Comparison of ENCODE assay signal across 8 cellular contexts in the genomic region with DNA sequence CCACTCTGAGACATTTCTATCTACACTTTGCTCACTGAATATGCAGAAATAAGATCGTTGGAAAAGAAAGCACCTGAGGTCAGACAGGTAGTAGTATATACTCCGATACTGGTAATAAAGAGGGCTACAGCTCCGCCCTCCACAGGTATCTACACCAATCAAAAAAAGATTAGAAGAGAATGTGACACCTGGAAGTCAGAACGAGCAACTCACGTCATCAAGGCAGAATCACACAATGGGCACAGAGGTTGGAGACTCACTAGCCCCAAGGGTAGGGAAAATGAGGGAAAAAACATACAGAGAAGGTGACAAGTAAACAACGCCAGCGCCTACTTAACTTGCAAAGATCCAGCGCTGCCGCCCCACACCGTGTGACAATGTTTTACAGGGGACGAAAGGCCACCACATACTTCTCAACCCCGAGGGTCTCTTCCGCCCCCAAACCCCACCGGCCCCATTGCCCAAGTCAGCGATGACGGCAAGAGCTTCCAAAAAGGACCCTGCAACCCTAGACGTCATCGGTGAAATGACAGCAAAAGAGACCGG. TPM values are rescaled to one million over a fixed set of nuclear protein-coding genes. Genes with fewer than 3 reads are reported as not detected.
DNase-seq lines count a peak whose midpoint lies in the region; ATAC-seq and TF ChIP-seq lines count a peak whose summit lies in the region.

No MANE protein-coding gene starts in this region.

- H3K4me3 Mint-ChIP-seq in nephron progenitor cell, result peak overlapping the region; percentile 95

- DNase-seq in AG09309 (ENCODE audit: low read depth), result no peak
- peak; percentile 27 for DNase-seq in NCI-H226
- DNase-seq in activated T-helper 1 cell treated with Interleukin-2 at 50 U/mL for 16 hours (ENCODE audit: low read depth), result peak; percentile 8
- peak; percentile 35 for DNase-seq in fibroblast of the aortic adventitia (ENCODE audit: low read depth)
- DNase-seq in nephron progenitor cell, result no peak
- no peak for DNase-seq in NCI-H446 treated with DMSO at 0.1 percent for 48 hours (lab: John Stamatoyannopoulos, UW)

- H3K27me3 Mint-ChIP-seq in nephron progenitor cell (ENCODE audit: low read depth, poor library complexity), result no peaks in the 10 kb centered on the region

- peak; percentile 24 for ATAC-seq in GM18505 (IDR thresholded peaks at IDR 0.05; ENCODE audit: unreplicated experiment)
- peak; percentile 22 for ATAC-seq in HG03060 (IDR thresholded peaks at IDR 0.05; ENCODE audit: low read depth, unreplicated experiment)

- no peaks in the 10 kb centered on the region for H3K36me3 Mint-ChIP-seq in nephron progenitor cell (ENCODE audit: low read depth)

- TF ChIP-seq CTCF in AG09309 (IDR thresholded peaks at IDR 0.05; ENCODE audit: control insufficient read depth, insufficient read depth, low read depth, low read length, missing control alignments) (no peak), fibroblast of the aortic adventitia (IDR thresholded peaks at IDR 0.05; ENCODE audit: insufficient read depth, low read length) (no peak), nephron progenitor cell (IDR thresholded peaks at IDR 0.05) (no peak)

- peak overlapping the region; percentile 83 for H3K4me3 ChIP-seq in AG09309 (ENCODE audit: control insufficient read depth, low read depth, low read length)
- peak overlapping the region; percentile 71 for H3K4me3 ChIP-seq in fibroblast of the aortic adventitia (ENCODE audit: low read depth, low read length)

- H3K4me1 Mint-ChIP-seq in nephron progenitor cell, result peaks cover 32% of the 10 kb centered on the region

- H3K9me3 Mint-ChIP-seq in nephron progenitor cell, result peaks cover 10% of the 10 kb centered on the region

- peak; percentile 24 for TF ChIP-seq POLR2A in GM18505 (IDR thresholded peaks at IDR 0.05; ENCODE audit: borderline replicate concordance, extremely low read depth, insufficient read depth, insufficient read length)

- H3K27ac Mint-ChIP-seq in nephron progenitor cell, result peak overlapping the region; percentile 98

RNA-seq across cellular contexts. Expression of a gene that starts 0.7 kb away (rescaled TPM):
- total RNA-seq in fibroblast of the aortic adventitia (ENCODE audit: low replicate concordance), result 25.7 and 47.6 TPM in 2 replicates

Comparison
In these comparisons a context has a peak if more than half of its experiments do, and no peak if none do; other contexts are left out.
1. DNase-seq: peak in NCI-H226 (single experiment), activated T-helper 1 cell treated with Interleukin-2 at 50 U/mL for 16 hours (single experiment) and fibroblast of the aortic adventitia (single experiment); none in AG09309 (single experiment), nephron progenitor cell (single experiment) and NCI-H446 treated with DMSO at 0.1 percent for 48 hours (single experiment).